In genomic region chr12:104974626-104975290, GRCh38 we compare ENCODE assay signal across 8 cellular contexts. TPM values are rescaled to one million over a fixed set of nuclear protein-coding genes. Genes with fewer than 3 reads are reported as not detected.
DNase-seq lines count a peak whose midpoint lies in the region; ATAC-seq lines count a peak whose summit lies in the region.

No MANE protein-coding gene starts in this region.

- no peaks in the 10 kb centered on the region for H3K9me3 Mint-ChIP-seq in central memory CD8-positive, alpha-beta T cell

- ATAC-seq in GM21367 (IDR thresholded peaks at IDR 0.05; ENCODE audit: unreplicated experiment) (peak; percentile 93), HG03442 (IDR thresholded peaks at IDR 0.05; ENCODE audit: unreplicated experiment) (peak; percentile 98), left colon (no peak)
- peak; percentile 46 for ATAC-seq in central memory CD8-positive, alpha-beta T cell (replicated peaks; ENCODE audit: extremely low read depth, poor library complexity, severe bottlenecking)

- no peaks in the 10 kb centered on the region for H3K36me3 Mint-ChIP-seq in central memory CD8-positive, alpha-beta T cell (ENCODE audit: insufficient read depth)

- intact Hi-C loops in left colon (cut with DNase I, micrococcal nuclease): no loop called here

- H3K4me1 Mint-ChIP-seq in central memory CD8-positive, alpha-beta T cell: no peaks in the 10 kb centered on the region

- peaks cover 6% of the 10 kb centered on the region for H3K27me3 Mint-ChIP-seq in central memory CD8-positive, alpha-beta T cell

- H3K27ac Mint-ChIP-seq in central memory CD8-positive, alpha-beta T cell (ENCODE audit: low read depth): no peak overlapping the region

- H3K4me3 Mint-ChIP-seq in central memory CD8-positive, alpha-beta T cell: no peak overlapping the region

- peak; percentile 30 for DNase-seq in Daoy (ENCODE audit: low read depth)
- no peak for DNase-seq in central memory CD8-positive, alpha-beta T cell (ENCODE audit: low spot score in 2 of 2)
- DNase-seq in NCI-H524 treated with DMSO at 0.1 percent for 48 hours (lab: John Stamatoyannopoulos, UW): no peak
- no peak for DNase-seq in DMS114 treated with DMSO at 0.1 percent for 48 hours (lab: John Stamatoyannopoulos, UW; ENCODE audit: unreplicated experiment)
- no peak for DNase-seq in left colon
- DNase-seq in 8988T: no peak

RNA-seq across cellular contexts. Expression of gene NOPCHAP1, which starts 11.4 kb away (rescaled TPM):
- 18.7 and 33.2 TPM in 2 replicates for total RNA-seq in Daoy (2014; rRNA removed; shearing (Covaris generic))
- 10 to 100 TPM; 14.8 to 15.0 TPM for total RNA-seq in left colon

RNA-seq across cellular contexts. Expression of gene SLC41A2, which starts 16.7 kb away (rescaled TPM):
- total RNA-seq in Daoy (2014; rRNA removed; shearing (Covaris generic)): 55.5 and 80.7 TPM in 2 replicates
- 10 to 100 TPM; 91.5 to 99.9 TPM for total RNA-seq in left colon
